31 cellular contexts compared by ENCODE assay signal in the genomic region with DNA sequence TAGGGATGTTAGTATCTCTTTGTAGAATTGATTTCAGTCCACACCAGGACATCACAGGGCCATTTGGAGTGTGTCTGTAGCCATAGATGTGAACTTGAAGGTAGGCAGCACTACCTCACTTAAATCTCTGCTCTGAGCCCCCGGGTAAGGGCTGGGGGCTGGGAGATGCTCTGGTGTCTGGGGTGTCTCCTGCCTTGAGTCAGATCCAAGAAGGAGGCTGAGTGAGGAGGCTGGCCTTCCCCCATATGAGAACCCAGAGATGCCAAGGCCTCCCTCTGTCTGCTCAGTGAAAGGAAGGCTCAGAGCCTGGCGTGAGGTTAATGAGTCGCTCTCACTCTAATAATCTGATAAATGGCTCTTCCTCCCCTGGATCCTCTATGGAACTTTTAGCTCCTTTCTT.
"Had no signal": no experiment of that assay in that cellular context is flagged by ENCODE, and none has a peak within 500 bp of the region (broad histone marks: within the 10 kb centered on the region; RNA-seq: fewer than 3 reads in every experiment).

No MANE protein-coding gene starts in this region.

- H2AFZ ChIP-seq: parathyroid adenoma had no signal

- H3K9me3 ChIP-seq: neutrophil, ovary, psoas muscle, right lobe of liver, sigmoid colon, suprapubic skin, testis, tibial artery, transverse colon, upper lobe of right lung, uterus had no signal

- H3K4me3 Mint-ChIP-seq: naive thymus-derived CD4-positive, alpha-beta T cell; natural killer cell; nephron; neural crest cell; stimulated activated memory B cell treated with anti-CD40 and anti-IgM and Interleukin-4, amounts not matched to agents 10 μg/mL and 1 μg/mL and 100 μg/mL, for 72 hours; stimulated activated naive CD8-positive, alpha-beta T cell treated with anti-CD3 and anti-CD28 coated beads, Interleukin-15, amount 100 ng/mL, for 72 hours; type B pancreatic cell had no signal

- H3K4me3 ChIP-seq: ovary, psoas muscle, right lobe of liver, sigmoid colon, suprapubic skin, testis, tibial artery, transverse colon, upper lobe of right lung, uterus had no signal

- DNase-seq: naive thymus-derived CD4-positive, alpha-beta T cell; natural killer cell; nucleus accumbens; ovary; psoas muscle; right cardiac atrium; right lobe of liver; sigmoid colon; small intestine; stimulated activated CD4-positive, alpha-beta T cell treated with anti-CD3 and anti-CD28 coated beads, Interleukin-12 subunit alpha, Interleukin-12 subunit beta, amount 100 ng/mL, for 4 hours; stimulated activated CD4-positive, alpha-beta T cell treated with anti-CD3 and anti-CD28 coated beads, Interleukin-1b, Interleukin-23, amount 100 ng/mL, for 48 hours; stimulated activated CD4-positive, alpha-beta T cell treated with anti-CD3 and anti-CD28 coated beads, Interleukin-4, amount 100 ng/mL, for 1 hour; stimulated activated CD4-positive, alpha-beta T cell treated with anti-CD3 and anti-CD28 coated beads, Interleukin-4, amount 100 ng/mL, for 4 hours; stimulated activated CD8-positive, alpha-beta memory T cell treated with anti-CD3 and anti-CD28 coated beads, Interleukin-4, amount 100 ng/mL, for 48 hours; stimulated activated naive CD4-positive, alpha-beta T cell; stimulated activated naive CD8-positive, alpha-beta T cell treated with anti-CD3 and anti-CD28 coated beads, Interleukin-15, amount 100 ng/mL, for 72 hours; stimulated activated naive CD8-positive, alpha-beta T cell treated with anti-CD3 and anti-CD28 coated beads, Interleukin-15, Interleukin-2, amounts not matched to agents 100 U/mL and 50 U/mL, for 24 hours; substantia nigra; testis; transverse colon; upper lobe of right lung; uterus had no signal

- H3K9me3 Mint-ChIP-seq: natural killer cell; nephron; neural crest cell; stimulated activated memory B cell treated with anti-CD40 and anti-IgM and Interleukin-4, amounts not matched to agents 10 μg/mL and 1 μg/mL and 100 μg/mL, for 72 hours; stimulated activated naive CD8-positive, alpha-beta T cell treated with anti-CD3 and anti-CD28 coated beads, Interleukin-15, amount 100 ng/mL, for 72 hours; type B pancreatic cell had no signal

- H3K27ac ChIP-seq: neutrophil, ovary, parathyroid adenoma, psoas muscle, right lobe of liver, sigmoid colon, suprapubic skin, testis, tibial artery, transverse colon, upper lobe of right lung, uterus had no signal

- H3K36me3 Mint-ChIP-seq: naive thymus-derived CD4-positive, alpha-beta T cell; natural killer cell; stimulated activated memory B cell treated with anti-CD40 and anti-IgM and Interleukin-4, amounts not matched to agents 10 μg/mL and 1 μg/mL and 100 μg/mL, for 72 hours; type B pancreatic cell had no signal

- H3K4me1 ChIP-seq: parathyroid adenoma, psoas muscle, right lobe of liver, sigmoid colon, suprapubic skin, testis, tibial artery, transverse colon, upper lobe of right lung, uterus had no signal

- H3K36me3 ChIP-seq: neutrophil, ovary, right lobe of liver, sigmoid colon, suprapubic skin, tibial artery, transverse colon, upper lobe of right lung, uterus had no signal

- H3K27ac Mint-ChIP-seq: naive thymus-derived CD4-positive, alpha-beta T cell; natural killer cell; nephron; progenitor cell of endocrine pancreas; stimulated activated memory B cell treated with anti-CD40 and anti-IgM and Interleukin-4, amounts not matched to agents 10 μg/mL and 1 μg/mL and 100 μg/mL, for 72 hours; stimulated activated naive CD8-positive, alpha-beta T cell treated with anti-CD3 and anti-CD28 coated beads, Interleukin-15, amount 100 ng/mL, for 72 hours; type B pancreatic cell had no signal

- H3K79me2 ChIP-seq: parathyroid adenoma had no signal

- H3K27me3 ChIP-seq: ovary, right lobe of liver, testis, uterus had no signal

- H3K4me1 Mint-ChIP-seq: naive thymus-derived CD4-positive, alpha-beta T cell; natural killer cell; nephron; neural crest cell; stimulated activated memory B cell treated with anti-CD40 and anti-IgM and Interleukin-4, amounts not matched to agents 10 μg/mL and 1 μg/mL and 100 μg/mL, for 72 hours; stimulated activated naive CD8-positive, alpha-beta T cell treated with anti-CD3 and anti-CD28 coated beads, Interleukin-15, amount 100 ng/mL, for 72 hours had no signal

- H3K9ac ChIP-seq: parathyroid adenoma had no signal
